ENCODE assay signal across 12 cellular contexts in genomic region chrX:38880460-38880859, GRCh38.
DNase-seq lines count a peak whose midpoint lies in the region; ATAC-seq and TF ChIP-seq lines count a peak whose summit lies in the region.
"Had no signal": no experiment of that assay in that cellular context is flagged by ENCODE, and none has a peak within 500 bp of the region (broad histone marks: within the 10 kb centered on the region; RNA-seq: fewer than 3 reads in every experiment).

No MANE protein-coding gene starts in this region.

- no peaks in the 10 kb centered on the region for H3K4me1 ChIP-seq in colonic mucosa
- H3K4me1 ChIP-seq in naive thymus-derived CD4-positive, alpha-beta T cell (ENCODE audit: control insufficient read depth in 2 of 2, insufficient read depth in 2 of 2, low read length in 2 of 2), result peaks cover 0 to 14% of the 10 kb centered on the region in 2 donors

- TF ChIP-seq CTCF in colonic mucosa (IDR thresholded peaks at IDR 0.05), result no peak

- H3K9me3 ChIP-seq in colonic mucosa, result no peaks in the 10 kb centered on the region
- H3K9me3 ChIP-seq in naive thymus-derived CD4-positive, alpha-beta T cell (ENCODE audit: control insufficient read depth in 2 of 3, low read length in 3 of 3), result no peaks in the 10 kb centered on the region

- no peaks in the 10 kb centered on the region for H3K36me3 ChIP-seq in colonic mucosa
- H3K36me3 ChIP-seq in naive thymus-derived CD4-positive, alpha-beta T cell (ENCODE audit: control insufficient read depth in 2 of 3, insufficient read depth in 3 of 3, low read length in 3 of 3), result no peaks in the 10 kb centered on the region

- intact Hi-C loops in colonic mucosa (cut with DNase I), result no loop called here
- intact Hi-C loops in naive thymus-derived CD4-positive, alpha-beta T cell (cut with micrococcal nuclease), result no loop called here

- in situ Hi-C loops in KBM-7 (cut with MboI; ENCODE audit: low pct_unique_long_range_greater_than_20kb, low sequenced_read_pairs), result no loop called here

- peak overlapping the region in 6 of 9 donors; percentile 15 to 73 (median 50) for H3K27ac Mint-ChIP-seq in naive thymus-derived CD4-positive, alpha-beta T cell
- no peak overlapping the region for H3K27ac Mint-ChIP-seq in effector memory CD8-positive, alpha-beta T cell
- H3K27ac Mint-ChIP-seq: activated T-helper 2 cell treated with anti-CD3 and anti-CD28 coated beads, Interferon-gamma antibody, Interleukin-2, Interleukin-4, amounts not matched to agents 10 μg/mL and 5 μg/mL and 100 μg/mL, durations not matched to agents 14 hours and 24 hours and 36 hours had no signal

- peak overlapping the region in 8 of 10 donors; percentile 10 to 65 (median 56) for H3K4me3 Mint-ChIP-seq in naive thymus-derived CD4-positive, alpha-beta T cell
- H3K4me3 Mint-ChIP-seq in effector memory CD8-positive, alpha-beta T cell, result no peak overlapping the region

- H3K4me3 ChIP-seq in colonic mucosa, result no peak overlapping the region
- H3K4me3 ChIP-seq in naive thymus-derived CD4-positive, alpha-beta T cell (ENCODE audit: low read length), result no peak overlapping the region
- H3K4me3 ChIP-seq: skin epidermis had no signal

- peaks cover 11 to 29% (median 23%) of the 10 kb centered on the region in 7 donors for H3K4me1 Mint-ChIP-seq in naive thymus-derived CD4-positive, alpha-beta T cell
- H3K4me1 Mint-ChIP-seq in effector memory CD8-positive, alpha-beta T cell (ENCODE audit: low read depth in 2 of 2), result peaks cover 7 to 8% of the 10 kb centered on the region in 2 donors

- no peaks in the 10 kb centered on the region for H3K27me3 ChIP-seq in colonic mucosa
- no peaks in the 10 kb centered on the region for H3K27me3 ChIP-seq in naive thymus-derived CD4-positive, alpha-beta T cell (ENCODE audit: control insufficient read depth in 2 of 2, insufficient read depth in 2 of 2, low read length in 2 of 2)

- POLR2A ChIA-PET in naive thymus-derived CD4-positive, alpha-beta T cell (lab: Charles Lee), result interaction anchor here (0.9 to 5.2 kb wide), 5 partner anchors 8 to 76 kb away, joined by 3 to 51 read pairs (median 5); partner anchors contain the start of gene MID1IP1

- peaks cover 0 to 2% (median 0%) of the 10 kb centered on the region in 11 donors for H3K9me3 Mint-ChIP-seq in naive thymus-derived CD4-positive, alpha-beta T cell
- H3K9me3 Mint-ChIP-seq in effector memory CD8-positive, alpha-beta T cell, result no peaks in the 10 kb centered on the region
- H3K9me3 Mint-ChIP-seq: activated T-helper 2 cell treated with anti-CD3 and anti-CD28 coated beads, Interferon-gamma antibody, Interleukin-2, Interleukin-4, amounts not matched to agents 10 μg/mL and 5 μg/mL and 100 μg/mL, durations not matched to agents 14 hours and 24 hours and 36 hours had no signal

- no peaks in the 10 kb centered on the region for H3K27me3 Mint-ChIP-seq in naive thymus-derived CD4-positive, alpha-beta T cell
- no peaks in the 10 kb centered on the region for H3K27me3 Mint-ChIP-seq in effector memory CD8-positive, alpha-beta T cell

- H3K36me3 Mint-ChIP-seq in naive thymus-derived CD4-positive, alpha-beta T cell, result no peaks in the 10 kb centered on the region
- no peaks in the 10 kb centered on the region for H3K36me3 Mint-ChIP-seq in effector memory CD8-positive, alpha-beta T cell (ENCODE audit: insufficient read depth)

- no peak overlapping the region for H3K9ac ChIP-seq in colonic mucosa (ENCODE audit: low read depth in 2 of 2, low read length in 2 of 2)

- CTCF ChIA-PET in naive thymus-derived CD4-positive, alpha-beta T cell (lab: Charles Lee), result interaction anchor here (0.7 to 1.2 kb wide), 3 partner anchors 71 to 104 kb away, joined by 3 to 4 read pairs (median 3); partner anchors contain the start of gene MID1IP1

- H3K27ac ChIP-seq in colonic mucosa, result peak overlapping the region; percentile 4
- no peak overlapping the region for H3K27ac ChIP-seq in naive thymus-derived CD4-positive, alpha-beta T cell (ENCODE audit: low read depth, low read length)

- no peak for ATAC-seq in naive thymus-derived CD4-positive, alpha-beta T cell
- no peak for ATAC-seq in effector memory CD8-positive, alpha-beta T cell (replicated peaks)
- no peak for ATAC-seq in GM21723 (IDR thresholded peaks at IDR 0.05; ENCODE audit: unreplicated experiment)

- DNase-seq in DMS53 treated with DMSO at 0.1 percent for 48 hours (lab: John Stamatoyannopoulos, UW; ENCODE audit: unreplicated experiment) (peak; percentile 81), KBM-7 (peak; percentile 44), colonic mucosa (peak; percentile 42), T1000 (lab: John Stamatoyannopoulos, UW) (no peak), kidney glomerular epithelial cell (lab: John Stamatoyannopoulos, UW) (no peak)
- DNase-seq in naive thymus-derived CD4-positive, alpha-beta T cell, result no peak
- DNase-seq in effector memory CD8-positive, alpha-beta T cell, result no peak
- DNase-seq: NCI-H187, T-helper 9 cell had no signal

Comparison
In these comparisons a context has a peak if more than half of its experiments do, and no peak if none do; other contexts are left out.
1. DNase-seq: peak in DMS53 treated with DMSO at 0.1 percent for 48 hours (single experiment), KBM-7 (single experiment) and colonic mucosa (single experiment); none in naive thymus-derived CD4-positive, alpha-beta T cell (0 of 9), T1000 (single experiment), effector memory CD8-positive, alpha-beta T cell (0 of 3) and kidney glomerular epithelial cell (single experiment).
2. H3K27ac Mint-ChIP-seq: peak in naive thymus-derived CD4-positive, alpha-beta T cell (6 of 9); none in effector memory CD8-positive, alpha-beta T cell (0 of 2).
3. H3K4me3 Mint-ChIP-seq: peak in naive thymus-derived CD4-positive, alpha-beta T cell (8 of 10); none in effector memory CD8-positive, alpha-beta T cell (0 of 2).